ENCODE assay signal across 16 cellular contexts in the genomic region with DNA sequence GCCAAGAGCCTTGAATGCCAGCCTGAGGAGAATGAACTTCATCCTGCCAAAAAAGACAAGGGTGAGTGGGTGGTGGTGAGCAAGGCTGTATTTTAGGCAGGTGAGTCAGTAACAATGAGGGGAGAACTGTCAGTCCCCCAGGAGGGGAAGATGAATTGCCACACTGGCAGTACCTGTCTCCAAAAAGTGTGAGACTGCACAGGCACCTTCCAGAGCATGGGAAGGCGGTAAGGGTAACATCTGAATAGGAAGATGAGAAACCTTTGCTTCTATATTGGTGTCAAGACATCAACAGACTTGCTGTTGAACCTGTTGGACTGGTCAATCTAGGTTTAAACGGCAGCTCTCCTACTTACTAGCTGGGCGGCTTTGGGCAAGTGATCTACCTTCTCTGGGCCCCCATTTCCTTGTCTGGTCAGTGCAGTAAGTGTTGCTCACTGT. TPM values are rescaled to one million over a fixed set of nuclear protein-coding genes. Genes with fewer than 3 reads are reported as not detected.
DNase-seq lines count a peak whose midpoint lies in the region; ATAC-seq and TF ChIP-seq lines count a peak whose summit lies in the region.
"Had no signal": no experiment of that assay in that cellular context is flagged by ENCODE, and none has a peak within 500 bp of the region (broad histone marks: within the 10 kb centered on the region; RNA-seq: fewer than 3 reads in every experiment).

No MANE protein-coding gene starts in this region.

- peak; percentile 16 for DNase-seq in NCI-H510A treated with DMSO at 0.1 percent for 48 hours (lab: John Stamatoyannopoulos, UW)
- DNase-seq in NCI-H510A (lab: John Stamatoyannopoulos, UW) = no peak
- no peak for DNase-seq in right atrium auricular region (ENCODE audit: low spot score)
- DNase-seq in stimulated activated naive CD8-positive, alpha-beta T cell treated with anti-CD3 and anti-CD28 coated beads, Interleukin-15, Interleukin-2, amounts not matched to agents 100 U/mL and 50 U/mL, for 24 hours = no peak
- DNase-seq in NAMALWA (ENCODE audit: low spot score) = no peak
- no peak for DNase-seq in activated CD4-positive, alpha-beta T cell treated with anti-CD3 and anti-CD28 coated beads, Interleukin-2, amount 50 U/mL, for 4 hours
- DNase-seq: 8988T; activated CD8-positive, alpha-beta T cell treated with anti-CD3 and anti-CD28 coated beads for 36 hours; CD4-positive, CD25-positive, alpha-beta regulatory T cell; foreskin fibroblast; NCI-H524 treated with DMSO at 0.1 percent for 48 hours; stimulated activated CD4-positive, alpha-beta T cell treated with anti-CD3 and anti-CD28 coated beads, Interleukin-2, amount 100 ng/mL, for 24 hours; T-helper 9 cell had no signal

- peak; percentile 41 for ATAC-seq in stimulated activated naive CD8-positive, alpha-beta T cell treated with anti-CD3 and anti-CD28 coated beads, Interleukin-15, Interleukin-2, amounts not matched to agents 100 U/mL and 50 U/mL, for 24 hours
- ATAC-seq in HG02759 (IDR thresholded peaks at IDR 0.05; ENCODE audit: unreplicated experiment) = no peak
- ATAC-seq: activated CD8-positive, alpha-beta T cell treated with anti-CD3 and anti-CD28 coated beads for 36 hours had no signal

- peak overlapping the region; percentile 22; the same call in 1 of the 2 replicates for H3K27ac ChIP-seq in VCaP
- peak overlapping the region; percentile 40 to 71 for H3K27ac ChIP-seq in right atrium auricular region
- H3K27ac ChIP-seq: parathyroid adenoma had no signal

- no peaks in the 10 kb centered on the region for H3K9me3 ChIP-seq in right atrium auricular region

- no peak for TF ChIP-seq CTCF in VCaP (conservative IDR thresholded peaks at IDR 0.05)
- no peak for TF ChIP-seq CTCF in right atrium auricular region (IDR thresholded peaks at IDR 0.05)

- H3K27me3 ChIP-seq in right atrium auricular region = no peaks in the 10 kb centered on the region

- peaks cover 0 to 91% of the 10 kb centered on the region in 2 donors for H3K4me1 ChIP-seq in right atrium auricular region
- H3K4me1 ChIP-seq: parathyroid adenoma had no signal

- no peak overlapping the region for H3K4me3 ChIP-seq in right atrium auricular region

- peaks cover 8% of the 10 kb centered on the region for H3K36me3 ChIP-seq in right atrium auricular region

RNA-seq across cellular contexts. Expression of a gene that starts 30.9 kb away (rescaled TPM):
- total RNA-seq in right atrium auricular region = 10 to 100 TPM; 15.0 to 18.8 TPM
